In the genomic region with DNA sequence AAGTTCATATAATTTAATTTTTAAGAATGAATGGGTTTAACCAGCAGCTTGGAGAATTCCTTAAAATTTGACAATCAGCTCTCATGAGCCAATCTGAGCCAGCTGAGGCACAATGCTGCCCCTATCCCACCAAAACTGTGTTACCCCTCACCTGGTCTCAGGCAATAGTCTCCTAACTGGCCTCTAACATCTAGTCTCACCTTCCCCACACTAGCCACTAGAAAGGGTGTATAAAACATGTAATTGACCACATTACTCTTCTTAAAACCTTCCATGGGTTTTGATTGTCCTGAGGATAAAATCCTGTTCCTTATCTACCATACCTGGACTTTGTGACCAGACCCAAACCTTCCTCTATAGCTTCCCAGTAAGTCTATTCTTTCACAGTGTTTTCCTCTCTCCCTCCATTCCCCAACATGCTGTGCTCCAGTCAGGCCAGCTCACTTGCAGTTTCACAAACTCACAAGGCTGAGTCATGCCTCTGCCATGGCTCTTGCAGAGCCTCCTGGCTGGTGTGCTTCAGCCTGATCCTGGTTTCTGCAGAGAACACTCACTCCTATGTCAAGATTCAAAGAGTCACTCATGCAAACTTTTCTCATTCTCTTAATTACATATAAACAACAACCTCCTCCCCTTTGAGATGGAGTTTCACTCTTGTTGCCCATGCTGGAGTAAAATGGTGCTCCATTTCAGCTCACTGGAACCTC, we compare ENCODE assay signal across 9 cellular contexts.
DNase-seq lines count a peak whose midpoint lies in the region; ATAC-seq and TF ChIP-seq lines count a peak whose summit lies in the region.
"Had no signal": no experiment of that assay in that cellular context is flagged by ENCODE, and none has a peak within 500 bp of the region (broad histone marks: within the 10 kb centered on the region; RNA-seq: fewer than 3 reads in every experiment).

No MANE protein-coding gene starts in this region.

- H3K4me3 ChIP-seq in AG04449 (ENCODE audit: low read depth, low read length): no peak overlapping the region
- no peak overlapping the region for H3K4me3 ChIP-seq in SK-N-MC
- H3K4me3 ChIP-seq: gastroesophageal sphincter had no signal

- H3K36me3 ChIP-seq in SK-N-MC (ENCODE audit: insufficient read depth, low read length): no peaks in the 10 kb centered on the region
- H3K36me3 ChIP-seq: gastroesophageal sphincter had no signal

- peak overlapping the region; percentile 7 for H3K9ac ChIP-seq in SK-N-MC (ENCODE audit: insufficient read length)

- DNase-seq in AG04449 (ENCODE audit: low read depth, low spot score) (peak; percentile 45), SK-N-MC (ENCODE audit: low read depth, low spot score) (no peak), fibroblast of the conjunctiva (ENCODE audit: low read depth) (peak; percentile 62), COR-L47 (lab: John Stamatoyannopoulos, UW) (no peak), NCI-H1105 (lab: John Stamatoyannopoulos, UW) (no peak)
- DNase-seq in activated effector memory CD4-positive, alpha-beta T cell treated with anti-CD3 and anti-CD28 coated beads, Interleukin-2, amount 50 U/mL, for 16 hours: no peak

- peaks cover 4% of the 10 kb centered on the region for H3K9me3 ChIP-seq in SK-N-MC (ENCODE audit: low read depth, low read length)

- POLR2A ChIA-PET in AG04449 (lab: Yijun Ruan, JAX): interaction anchor here (0.9 to 1.0 kb wide), 2 partner anchors 16 to 24 kb away, joined by 3 to 4 read pairs; partner anchors contain the start of gene ZCCHC7

- no peak for TF ChIP-seq CTCF in AG04449 (IDR thresholded peaks at IDR 0.05; ENCODE audit: insufficient read depth, low read length, missing control alignments)

- ATAC-seq in GM21423 (IDR thresholded peaks at IDR 0.05; ENCODE audit: unreplicated experiment) (peak; percentile 51), GM19397 (IDR thresholded peaks at IDR 0.05; ENCODE audit: unreplicated experiment) (no peak)
- ATAC-seq: gastroesophageal sphincter had no signal

- H3K27ac ChIP-seq in SK-N-MC: peak overlapping the region; percentile 90; the same call in 1 of the 2 replicates
- H3K27ac ChIP-seq: gastroesophageal sphincter had no signal

- CTCF ChIA-PET in AG04449 (lab: Yijun Ruan, JAX): interaction anchor here (1.0 to 1.5 kb wide), 2 partner anchors 8 to 109 kb away, joined by 3 read pairs; no protein-coding TSS in a partner anchor

Comparison
In these comparisons a context has a peak if more than half of its experiments do, and no peak if none do; other contexts are left out.
1. DNase-seq: peak in AG04449 (single experiment) and fibroblast of the conjunctiva (single experiment); none in SK-N-MC (single experiment), activated effector memory CD4-positive, alpha-beta T cell treated with anti-CD3 and anti-CD28 coated beads, Interleukin-2, amount 50 U/mL, for 16 hours (single experiment), COR-L47 (single experiment) and NCI-H1105 (single experiment).